ENCODE assay signal across 21 cellular contexts in the genomic region with DNA sequence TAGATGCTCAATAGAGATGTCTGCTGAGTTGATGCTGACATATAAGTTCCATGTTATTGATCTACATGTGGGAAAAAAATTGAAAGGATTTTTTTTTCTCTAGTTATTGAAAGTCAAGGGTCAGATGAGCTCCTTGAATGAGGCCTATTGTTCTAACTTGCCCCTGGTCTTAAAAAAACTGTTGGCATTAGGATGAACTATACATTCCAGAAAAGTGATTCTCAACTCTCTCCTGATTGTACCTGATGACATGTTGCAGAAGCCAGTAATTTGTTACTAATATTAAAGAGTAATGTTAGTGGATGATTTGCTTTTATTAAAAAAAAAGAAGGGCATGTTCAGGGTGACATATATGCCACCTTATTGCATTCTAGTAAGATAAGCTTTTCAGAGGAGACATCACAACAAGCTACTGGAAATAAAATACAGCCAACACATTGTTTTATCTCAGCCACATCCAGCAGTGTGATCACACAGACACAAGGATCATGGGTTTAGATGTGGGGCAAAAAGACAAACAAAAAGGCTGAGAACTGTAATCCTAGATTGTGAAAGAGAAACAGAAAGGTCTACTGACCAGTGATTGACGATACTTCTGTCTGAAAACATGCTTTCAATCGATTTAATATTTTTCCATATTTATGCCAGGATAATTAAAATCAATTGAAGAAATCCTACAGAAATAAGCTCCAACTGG.
A peak's percentile ranks its signal among the peaks of the same experiment; 100 is the strongest.
DNase-seq lines count a peak whose midpoint lies in the region; ATAC-seq and TF ChIP-seq lines count a peak whose summit lies in the region.
"Had no signal": no experiment of that assay in that cellular context is flagged by ENCODE, and none has a peak within 500 bp of the region (broad histone marks: within the 10 kb centered on the region; RNA-seq: fewer than 3 reads in every experiment).

No MANE protein-coding gene starts in this region.

- no peaks in the 10 kb centered on the region for H3F3A ChIP-seq in SK-N-SH (replicated peaks; ENCODE audit: insufficient read depth)

- H3K4me1 ChIP-seq in SK-N-SH (ENCODE audit: control insufficient read depth in 1 of 2, insufficient read depth in 2 of 2, low read depth in 1 of 2, low read length in 1 of 2) (peaks cover 0 to 15% of the 10 kb centered on the region in 2 experiments; a peak in 2 of 4 replicates), foreskin keratinocyte (peaks cover 9% of the 10 kb centered on the region), suprapubic skin (no peaks in the 10 kb centered on the region)

- no peak for TF ChIP-seq RAD21 in SK-N-SH (IDR thresholded peaks at IDR 0.05; ENCODE audit: low read length)

- TF ChIP-seq CTCF in SK-N-SH (IDR thresholded peaks at IDR 0.05) = no peak
- no peak for TF ChIP-seq CTCF in foreskin keratinocyte (conservative IDR thresholded peaks at IDR 0.05)
- TF ChIP-seq CTCF in brain microvascular endothelial cell (IDR thresholded peaks at IDR 0.05; ENCODE audit: low read depth, low read length, missing control alignments) = no peak
- no peak for TF ChIP-seq CTCF in suprapubic skin (IDR thresholded peaks at IDR 0.05)

- in situ Hi-C loops in brain microvascular endothelial cell (cut with HindIII; ENCODE audit: low pct_ligation_motif_present, low sequenced_read_pairs) = no loop called here

- H3K9me3 ChIP-seq in SK-N-SH = no peaks in the 10 kb centered on the region
- H3K9me3 ChIP-seq in suprapubic skin = no peaks in the 10 kb centered on the region

- H3K79me2 ChIP-seq in SK-N-SH (ENCODE audit: insufficient read depth) = peaks cover 8% of the 10 kb centered on the region; the same call in 1 of the 2 replicates

- TF ChIP-seq EP300 in SK-N-SH (IDR thresholded peaks at IDR 0.05; ENCODE audit: borderline replicate concordance in 1 of 2, low read depth in 1 of 2, low read length in 1 of 2) (no peak), suprapubic skin (IDR thresholded peaks at IDR 0.05) (no peak)

- no peak overlapping the region for H2AFZ ChIP-seq in SK-N-SH (ENCODE audit: low read depth)

- TF ChIP-seq POLR2A in suprapubic skin (IDR thresholded peaks at IDR 0.05) = no peak

- no peak overlapping the region for H3K9ac ChIP-seq in SK-N-SH

- H3K4me3 ChIP-seq in SK-N-SH (ENCODE audit: low read depth in 2 of 2, low read length in 1 of 2) (no peak overlapping the region), brain microvascular endothelial cell (ENCODE audit: low read depth, low read length) (no peak overlapping the region), suprapubic skin (no peak overlapping the region)

- H3K36me3 ChIP-seq in SK-N-SH (replicated peaks in 1 of 2; ENCODE audit: control insufficient read depth in 1 of 2, insufficient read depth in 2 of 2, low read length in 1 of 2) (no peaks in the 10 kb centered on the region), brain microvascular endothelial cell (replicated peaks) (no peaks in the 10 kb centered on the region), suprapubic skin (no peaks in the 10 kb centered on the region)

- H3K27me3 ChIP-seq in SK-N-SH (ENCODE audit: insufficient read depth) (no peaks in the 10 kb centered on the region), foreskin keratinocyte (no peaks in the 10 kb centered on the region), brain microvascular endothelial cell (replicated peaks) (no peaks in the 10 kb centered on the region), suprapubic skin (no peaks in the 10 kb centered on the region)

- no peaks in the 10 kb centered on the region for H4K20me1 ChIP-seq in SK-N-SH (ENCODE audit: insufficient read depth)

- no peaks in the 10 kb centered on the region for H3K9me2 ChIP-seq in SK-N-SH

- H3K4me2 ChIP-seq in SK-N-SH = no peak overlapping the region

- CTCF ChIA-PET in SK-N-SH (lab: Yijun Ruan, JAX) = interaction anchor here (0.6 kb wide), 1 partner anchor 223 kb away, joined by 3 read pairs; no protein-coding TSS in a partner anchor

- 70% methylated on average over 2 of the region's 2 CpGs for WGBS in SK-N-SH (ENCODE audit: low lambda C conversion rate)
- 83% methylated on average over 2 of the region's 2 CpGs for WGBS in suprapubic skin

- ATAC-seq in foreskin keratinocyte = peak; percentile 65

- DNase-seq in COLO829 (ENCODE audit: low spot score) = peak; percentile 1
- peak; percentile 38 for DNase-seq in NCI-H69 (lab: John Stamatoyannopoulos, UW)
- DNase-seq in SK-N-SH = no peak
- peak; percentile 42 to 68 for DNase-seq in foreskin keratinocyte
- no peak for DNase-seq in brain microvascular endothelial cell
- no peak for DNase-seq in NK-92 treated with Interleukin-12 subunit alpha and Interleukin-12 subunit beta, amount 100 ng/mL, for 24 hours (lab: John Stamatoyannopoulos, UW)
- no peak for DNase-seq in SW480 (ENCODE audit: low spot score)
- no peak for DNase-seq in suprapubic skin (ENCODE audit: low spot score in 2 of 2)
- DNase-seq: CD8-positive, alpha-beta memory T cell; DMS53; GDM1; GOT3; HCEC 1CT; KBM-7; MV-4-11; NCI-H187 treated with DMSO at 0.1 percent for 48 hours; NCI-H774; RPMI8226; SIG-M5 had no signal

- POLR2A ChIA-PET in SK-N-SH (lab: Yijun Ruan, JAX) = no interaction called here

- H3K27ac ChIP-seq in SK-N-SH (ENCODE audit: low read depth in 2 of 2, low read length in 1 of 2) (peak overlapping the region; percentile 1 to 50; a peak in 1 of 4 replicates), foreskin keratinocyte (no peak overlapping the region), brain microvascular endothelial cell (no peak overlapping the region), suprapubic skin (no peak overlapping the region)
- H3K27ac ChIP-seq: C4-2B, HL-60 had no signal

TF ChIP-seq in SK-N-SH, 30 proteins besides CTCF, POLR2A, EP300 and RAD21:
- TF ChIP-seq, protein P1, sequence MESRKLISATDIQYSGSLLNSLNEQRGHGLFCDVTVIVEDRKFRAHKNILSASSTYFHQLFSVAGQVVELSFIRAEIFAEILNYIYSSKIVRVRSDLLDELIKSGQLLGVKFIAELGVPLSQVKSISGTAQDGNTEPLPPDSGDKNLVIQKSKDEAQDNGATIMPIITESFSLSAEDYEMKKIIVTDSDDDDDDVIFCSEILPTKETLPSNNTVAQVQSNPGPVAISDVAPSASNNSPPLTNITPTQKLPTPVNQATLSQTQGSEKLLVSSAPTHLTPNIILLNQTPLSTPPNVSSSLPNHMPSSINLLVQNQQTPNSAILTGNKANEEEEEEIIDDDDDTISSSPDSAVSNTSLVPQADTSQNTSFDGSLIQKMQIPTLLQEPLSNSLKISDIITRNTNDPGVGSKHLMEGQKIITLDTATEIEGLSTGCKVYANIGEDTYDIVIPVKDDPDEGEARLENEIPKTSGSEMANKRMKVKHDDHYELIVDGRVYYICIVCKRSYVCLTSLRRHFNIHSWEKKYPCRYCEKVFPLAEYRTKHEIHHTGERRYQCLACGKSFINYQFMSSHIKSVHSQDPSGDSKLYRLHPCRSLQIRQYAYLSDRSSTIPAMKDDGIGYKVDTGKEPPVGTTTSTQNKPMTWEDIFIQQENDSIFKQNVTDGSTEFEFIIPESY (IDR thresholded peaks at IDR 0.05; ENCODE audit: borderline replicate concordance, low read depth) = no peak
- TF ChIP-seq TCF12 (IDR thresholded peaks at IDR 0.05) = peak; percentile 33
- TF ChIP-seq, protein P2, sequence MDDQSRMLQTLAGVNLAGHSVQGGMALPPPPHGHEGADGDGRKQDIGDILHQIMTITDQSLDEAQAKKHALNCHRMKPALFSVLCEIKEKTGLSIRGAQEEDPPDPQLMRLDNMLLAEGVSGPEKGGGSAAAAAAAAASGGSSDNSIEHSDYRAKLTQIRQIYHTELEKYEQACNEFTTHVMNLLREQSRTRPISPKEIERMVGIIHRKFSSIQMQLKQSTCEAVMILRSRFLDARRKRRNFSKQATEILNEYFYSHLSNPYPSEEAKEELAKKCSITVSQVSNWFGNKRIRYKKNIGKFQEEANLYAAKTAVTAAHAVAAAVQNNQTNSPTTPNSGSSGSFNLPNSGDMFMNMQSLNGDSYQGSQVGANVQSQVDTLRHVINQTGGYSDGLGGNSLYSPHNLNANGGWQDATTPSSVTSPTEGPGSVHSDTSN (IDR thresholded peaks at IDR 0.05) = 0 out of 2 replicates have a peak, but pooled peaks have one; percentile 13

Comparison
In these comparisons a context has a peak if more than half of its experiments do, and no peak if none do; other contexts are left out.
1. DNase-seq: peak in COLO829 (single experiment), NCI-H69 (single experiment) and foreskin keratinocyte (2 of 2); none in SK-N-SH (single experiment), brain microvascular endothelial cell (single experiment), NK-92 treated with Interleukin-12 subunit alpha and Interleukin-12 subunit beta, amount 100 ng/mL, for 24 hours (single experiment), SW480 (single experiment) and suprapubic skin (0 of 2).
2. H3K27ac ChIP-seq: peak in SK-N-SH (2 of 2); none in foreskin keratinocyte (single experiment), brain microvascular endothelial cell (single experiment) and suprapubic skin (single experiment).